ENCODE assay signal across 17 cellular contexts in genomic region chr3:190574473-190574872, GRCh38.
DNase-seq lines count a peak whose midpoint lies in the region; ATAC-seq, FAIRE-seq and TF ChIP-seq lines count a peak whose summit lies in the region.
"Had no signal": no experiment of that assay in that cellular context is flagged by ENCODE, and none has a peak within 500 bp of the region (broad histone marks: within the 10 kb centered on the region; RNA-seq: fewer than 3 reads in every experiment).

No MANE protein-coding gene starts in this region.

- H3K9me1 ChIP-seq in IMR-90 (ENCODE audit: insufficient read depth, low read length), result no peaks in the 10 kb centered on the region

- TF ChIP-seq CTCF in heart left ventricle (IDR thresholded peaks at IDR 0.05), result no peak
- no peak for TF ChIP-seq CTCF in IMR-90 (conservative IDR thresholded peaks at IDR 0.05; ENCODE audit: low read depth, low read length)
- TF ChIP-seq CTCF in fibroblast of pulmonary artery (IDR thresholded peaks at IDR 0.05; ENCODE audit: low read length, missing control alignments), result no peak
- TF ChIP-seq CTCF in right lobe of liver (IDR thresholded peaks at IDR 0.05), result no peak

- H4K5ac ChIP-seq in IMR-90 (ENCODE audit: low read depth, low read length), result 0 out of 2 replicates have a peak overlapping the region, but pooled peaks have one; percentile 31

- H4K20me1 ChIP-seq in IMR-90 (ENCODE audit: insufficient read depth, low read length), result no peaks in the 10 kb centered on the region
- H4K20me1 ChIP-seq: BLaER1 had no signal

- H3K36me3 ChIP-seq in heart left ventricle (no peaks in the 10 kb centered on the region), IMR-90 (ENCODE audit: control insufficient read depth, insufficient read depth, low read length) (no peaks in the 10 kb centered on the region), right lobe of liver (no peaks in the 10 kb centered on the region)
- H3K36me3 ChIP-seq: BLaER1 had no signal

- H2AK9ac ChIP-seq in IMR-90 (replicated peaks; ENCODE audit: low read depth, low read length, poor library complexity), result no peak overlapping the region

- POLR2A ChIA-PET in IMR-90 (lab: Charles Lee; ENCODE audit: unreplicated experiment), result no interaction called here

- H3K4me2 ChIP-seq in IMR-90 (ENCODE audit: low read depth, low read length), result no peak overlapping the region
- H3K4me2 ChIP-seq: BLaER1 had no signal

- 53 to 78% (median 65%) methylated on average over 2 of the region's 2 CpGs for WGBS in heart left ventricle, 4 donors
- no CpG with 5 or more reads among the region's 2 CpGs for WGBS in IMR-90 (ENCODE audit: extremely low coverage in 2 of 2, insufficient read length in 1 of 2), 2 experiments
- WGBS in right lobe of liver (ENCODE audit: insufficient coverage, low coverage, low lambda C conversion rate, missing lambda C conversion rate), result 15% methylated on average over 2 of the region's 2 CpGs

- no TSS peak for BruUV-seq in IMR-90 (replicated peaks; lab: Mats Ljungman, UMichigan)

- no peaks in the 10 kb centered on the region; a peak in 1 of 4 replicates for H3K79me1 ChIP-seq in IMR-90 (ENCODE audit: low read depth in 1 of 2, low read length in 2 of 2)

- no peak overlapping the region for H3K27ac ChIP-seq in heart left ventricle
- H3K27ac ChIP-seq in IMR-90 (ENCODE audit: insufficient read depth, low read length), result no peak overlapping the region
- H3K27ac ChIP-seq in right lobe of liver, result peak overlapping the region; percentile 52 to 81 (median 77)
- H3K27ac ChIP-seq: 22Rv1, BLaER1 had no signal

- no peak overlapping the region for H4K91ac ChIP-seq in IMR-90 (ENCODE audit: insufficient read depth, low read depth, low read length)

- no peak overlapping the region for H4K8ac ChIP-seq in IMR-90 (ENCODE audit: low read depth in 2 of 2, low read length in 2 of 2)

- no peak overlapping the region for H3K4ac ChIP-seq in IMR-90 (ENCODE audit: low read depth, low read length)

- H2BK15ac ChIP-seq in IMR-90 (ENCODE audit: low read depth, low read length), result no peak overlapping the region

- no peak overlapping the region for H3K56ac ChIP-seq in IMR-90 (ENCODE audit: extremely low read depth, insufficient read depth, low read length)

- intact Hi-C loops in Right ventricle myocardium inferior (cut with DNase I), result no loop called here
- intact Hi-C loops in heart left ventricle (cut with DNase I), result no loop called here
- intact Hi-C loops in IMR-90 (cut with micrococcal nuclease), result no loop called here
- intact Hi-C loops in right lobe of liver (cut with DNase I), result no loop called here

- CTCF ChIA-PET in IMR-90 (lab: Yijun Ruan, JAX), result no interaction called here

- H3K18ac ChIP-seq in IMR-90 (ENCODE audit: low read depth, low read length), result no peak overlapping the region

- DNase-seq in Right ventricle myocardium inferior (ENCODE audit: missing footprints), result no peak
- no peak for DNase-seq in heart left ventricle
- no peak for DNase-seq in IMR-90
- peak; percentile 38 for DNase-seq in fibroblast of pulmonary artery (ENCODE audit: low read depth)
- no peak for DNase-seq in right lobe of liver
- DNase-seq in globus pallidus (ENCODE audit: low spot score), result no peak
- DNase-seq in GM12892 (ENCODE audit: insufficient read length), result no peak
- DNase-seq: AML-193; CD4-positive, alpha-beta memory T cell; DMS79; HCEC 1CT; HFFc6 had no signal

- dilution Hi-C loops in IMR-90 (cut with HindIII; ENCODE audit: low sequenced_read_pairs, unreplicated experiment), result no loop called here

- H2AFZ ChIP-seq in IMR-90 (replicated peaks; ENCODE audit: low read length, poor library complexity), result no peak overlapping the region

- H3K9ac ChIP-seq in IMR-90 (ENCODE audit: low read depth, low read length), result no peak overlapping the region
- H3K9ac ChIP-seq: BLaER1 had no signal

- in situ Hi-C loops in IMR-90 (cut with MboI; ENCODE audit: low sequenced_read_pairs), result no loop called here

- TF ChIP-seq POLR2A in heart left ventricle (IDR thresholded peaks at IDR 0.05), result no peak
- no peak for TF ChIP-seq POLR2A in IMR-90 (IDR thresholded peaks at IDR 0.05; ENCODE audit: low read depth, low read length)
- TF ChIP-seq POLR2A in right lobe of liver (IDR thresholded peaks at IDR 0.05), result no peak
- no peak for TF ChIP-seq POLR2A in GM12892 (IDR thresholded peaks at IDR 0.05; ENCODE audit: low read depth, low read length)

- no peak for FAIRE-seq in GM12892 (lab: Jason Lieb, UNC)
- FAIRE-seq: GM12878, H1 had no signal

- peak; percentile 44 for ATAC-seq in Right ventricle myocardium inferior
- no peak for ATAC-seq in heart left ventricle
- no peak for ATAC-seq in IMR-90 (ENCODE audit: low read depth)
- peak; percentile 73 to 83 (median 77) for ATAC-seq in right lobe of liver
- ATAC-seq in HG03520 (IDR thresholded peaks at IDR 0.05; ENCODE audit: unreplicated experiment), result no peak
- ATAC-seq: GM12878 had no signal

- no peak overlapping the region for H2BK20ac ChIP-seq in IMR-90 (ENCODE audit: low read depth, low read length)

- H3K23ac ChIP-seq in IMR-90 (ENCODE audit: low read depth, low read length), result no peak overlapping the region

- no peak overlapping the region for H3K14ac ChIP-seq in IMR-90 (replicated peaks; ENCODE audit: low read depth, low read length)

- H3K4me1 ChIP-seq in heart left ventricle (peaks cover 0 to 23% (median 2%) of the 10 kb centered on the region in 12 donors), IMR-90 (ENCODE audit: control insufficient read depth, insufficient read depth, low read length) (no peaks in the 10 kb centered on the region), right lobe of liver (peaks cover 0 to 35% (median 4%) of the 10 kb centered on the region in 4 donors)
- H3K4me1 ChIP-seq: BLaER1 had no signal

- H2BK5ac ChIP-seq in IMR-90 (ENCODE audit: low read depth, low read length, poor library complexity, severe bottlenecking), result no peak overlapping the region

- H3K4me3 ChIP-seq in heart left ventricle (no peak overlapping the region), IMR-90 (ENCODE audit: insufficient read depth, low read depth, low read length) (no peak overlapping the region), fibroblast of pulmonary artery (replicated peaks; ENCODE audit: low read depth, low read length) (no peak overlapping the region), right lobe of liver (no peak overlapping the region)
- H3K4me3 ChIP-seq: BLaER1, GM12878 had no signal

- no peak overlapping the region for H2BK120ac ChIP-seq in IMR-90 (ENCODE audit: low read depth, low read length)

- H3K27me3 ChIP-seq in heart left ventricle (no peaks in the 10 kb centered on the region), IMR-90 (ENCODE audit: control insufficient read depth, insufficient read depth, low read length) (no peaks in the 10 kb centered on the region), right lobe of liver (no peaks in the 10 kb centered on the region)
- H3K27me3 ChIP-seq: BLaER1 had no signal

- TF ChIP-seq RAD21 in IMR-90 (IDR thresholded peaks at IDR 0.05; ENCODE audit: low read length), result no peak

- no peak overlapping the region for H2AK5ac ChIP-seq in IMR-90 (ENCODE audit: low read depth, low read length)

- H3K9me3 ChIP-seq in heart left ventricle, result no peaks in the 10 kb centered on the region
- H3K9me3 ChIP-seq in IMR-90 (ENCODE audit: control insufficient read depth, insufficient read depth, low read length), result no peaks in the 10 kb centered on the region
- H3K9me3 ChIP-seq in right lobe of liver, result no peaks in the 10 kb centered on the region

TF ChIP-seq in IMR-90, 13 proteins besides CTCF, POLR2A, EP300 and RAD21:
- TF ChIP-seq BHLHE40 (IDR thresholded peaks at IDR 0.05; ENCODE audit: low read depth, low read length) (no peak), SMC3 (IDR thresholded peaks at IDR 0.05; ENCODE audit: low read depth, low read length) (no peak), CHD1 (IDR thresholded peaks at IDR 0.05; ENCODE audit: low read depth, low read length) (no peak), MXI1 (IDR thresholded peaks at IDR 0.05; ENCODE audit: borderline replicate concordance, low read depth, low read length) (no peak), FOS (IDR thresholded peaks at IDR 0.05; ENCODE audit: low read depth, low read length) (no peak), RFX5 (IDR thresholded peaks at IDR 0.05; ENCODE audit: low read depth, low read length) (no peak), MAZ (IDR thresholded peaks at IDR 0.05; ENCODE audit: borderline replicate concordance, low read depth, low read length) (no peak), RCOR1 (IDR thresholded peaks at IDR 0.05; ENCODE audit: insufficient replicate concordance, low read length) (no peak), NFE2L2 (IDR thresholded peaks at IDR 0.05; ENCODE audit: low read depth, low read length) (no peak), USF2 (IDR thresholded peaks at IDR 0.05; ENCODE audit: low read depth, low read length) (no peak)

Comparison
In these comparisons a context has a peak if more than half of its experiments do, and no peak if none do; other contexts are left out.
1. ATAC-seq: peak in Right ventricle myocardium inferior (single experiment) and right lobe of liver (4 of 4); none in heart left ventricle (0 of 4), IMR-90 (single experiment) and HG03520 (single experiment).
2. H3K27ac ChIP-seq: peak in right lobe of liver (3 of 3); none in heart left ventricle (0 of 12) and IMR-90 (single experiment).